ENCODE assay signal across 8 cellular contexts in genomic region chr12:109477963-109478315, GRCh38. TPM values are rescaled to one million over a fixed set of nuclear protein-coding genes. Genes with fewer than 3 reads are reported as not detected.
DNase-seq lines count a peak whose midpoint lies in the region; ATAC-seq and TF ChIP-seq lines count a peak whose summit lies in the region.

No MANE protein-coding gene starts in this region.

- H3K27ac Mint-ChIP-seq in nephron progenitor cell = peak overlapping the region; percentile 25

- peaks cover 6% of the 10 kb centered on the region; the same call in 1 of the 2 replicates for H3K36me3 ChIP-seq in BLaER1
- H3K36me3 ChIP-seq in effector memory CD4-positive, alpha-beta T cell (ENCODE audit: control insufficient read depth, insufficient read depth, low read length) = no peaks in the 10 kb centered on the region

- H3K4me3 ChIP-seq in BLaER1 (peak overlapping the region; percentile 91), NB4 (ENCODE audit: low read depth, low read length) (peak overlapping the region; percentile 99)
- H3K4me3 ChIP-seq in effector memory CD4-positive, alpha-beta T cell (ENCODE audit: insufficient read depth, low read depth, low read length, poor library complexity, severe bottlenecking) = peak overlapping the region; percentile 96

- H3K9me3 Mint-ChIP-seq in nephron progenitor cell = no peaks in the 10 kb centered on the region

- ATAC-seq in GM19463 (IDR thresholded peaks at IDR 0.05; ENCODE audit: unreplicated experiment) (no peak), HG03045 (IDR thresholded peaks at IDR 0.05; ENCODE audit: unreplicated experiment) (no peak)

- peak overlapping the region; percentile 99 for H3K27ac ChIP-seq in BLaER1
- H3K27ac ChIP-seq in effector memory CD4-positive, alpha-beta T cell (ENCODE audit: insufficient read depth, low read length, poor library complexity, severe bottlenecking) = peak overlapping the region; percentile 96

- peak overlapping the region; percentile 99 for H3K4me3 Mint-ChIP-seq in nephron progenitor cell

- no peak for TF ChIP-seq CTCF in NB4 (IDR thresholded peaks at IDR 0.05; ENCODE audit: low read depth, low read length)
- no peak for TF ChIP-seq CTCF in nephron progenitor cell (IDR thresholded peaks at IDR 0.05)

- peaks cover 37% of the 10 kb centered on the region for H4K20me1 ChIP-seq in BLaER1

- no peak for TF ChIP-seq POLR2A in NB4 (IDR thresholded peaks at IDR 0.05; ENCODE audit: extremely low read depth, insufficient read length)

- H3K9me3 ChIP-seq in BLaER1 = no peaks in the 10 kb centered on the region
- H3K9me3 ChIP-seq in effector memory CD4-positive, alpha-beta T cell (ENCODE audit: control insufficient read depth, low read length) = no peaks in the 10 kb centered on the region

- DNase-seq in NB4 (ENCODE audit: low read depth) (no peak), nephron progenitor cell (no peak), cerebellum (ENCODE audit: low spot score) (no peak), SW 1271 (lab: John Stamatoyannopoulos, UW) (no peak)
- no peak for DNase-seq in effector memory CD4-positive, alpha-beta T cell

- peak overlapping the region; percentile 99 for H3K9ac ChIP-seq in BLaER1

- no peaks in the 10 kb centered on the region for H3K27me3 Mint-ChIP-seq in nephron progenitor cell (ENCODE audit: low read depth, poor library complexity)

- peaks cover 44% of the 10 kb centered on the region for H3K4me1 Mint-ChIP-seq in nephron progenitor cell

- H3K4me1 ChIP-seq in BLaER1 = peaks cover 40% of the 10 kb centered on the region
- H3K4me1 ChIP-seq in effector memory CD4-positive, alpha-beta T cell (ENCODE audit: control insufficient read depth, insufficient read depth, low read length, poor library complexity, severe bottlenecking) = peaks cover 22% of the 10 kb centered on the region

- H3K27me3 ChIP-seq in BLaER1 = no peaks in the 10 kb centered on the region
- H3K27me3 ChIP-seq in effector memory CD4-positive, alpha-beta T cell (replicated peaks; ENCODE audit: control insufficient read depth, insufficient read depth, low read length, poor library complexity, severe bottlenecking) = no peaks in the 10 kb centered on the region

- peak overlapping the region; percentile 96 for H3K4me2 ChIP-seq in BLaER1

- H3K36me3 Mint-ChIP-seq in nephron progenitor cell (ENCODE audit: low read depth) = no peaks in the 10 kb centered on the region

RNA-seq across cellular contexts. Expression of gene UBE3B, which starts 0.5 kb away (rescaled TPM):
- total RNA-seq in cerebellum = 36.1 TPM

RNA-seq across cellular contexts. Expression of gene KCTD10, which starts 0.8 kb away (rescaled TPM):
- 48.3 TPM for total RNA-seq in cerebellum
